33 cellular contexts compared by ENCODE assay signal in the genomic region with DNA sequence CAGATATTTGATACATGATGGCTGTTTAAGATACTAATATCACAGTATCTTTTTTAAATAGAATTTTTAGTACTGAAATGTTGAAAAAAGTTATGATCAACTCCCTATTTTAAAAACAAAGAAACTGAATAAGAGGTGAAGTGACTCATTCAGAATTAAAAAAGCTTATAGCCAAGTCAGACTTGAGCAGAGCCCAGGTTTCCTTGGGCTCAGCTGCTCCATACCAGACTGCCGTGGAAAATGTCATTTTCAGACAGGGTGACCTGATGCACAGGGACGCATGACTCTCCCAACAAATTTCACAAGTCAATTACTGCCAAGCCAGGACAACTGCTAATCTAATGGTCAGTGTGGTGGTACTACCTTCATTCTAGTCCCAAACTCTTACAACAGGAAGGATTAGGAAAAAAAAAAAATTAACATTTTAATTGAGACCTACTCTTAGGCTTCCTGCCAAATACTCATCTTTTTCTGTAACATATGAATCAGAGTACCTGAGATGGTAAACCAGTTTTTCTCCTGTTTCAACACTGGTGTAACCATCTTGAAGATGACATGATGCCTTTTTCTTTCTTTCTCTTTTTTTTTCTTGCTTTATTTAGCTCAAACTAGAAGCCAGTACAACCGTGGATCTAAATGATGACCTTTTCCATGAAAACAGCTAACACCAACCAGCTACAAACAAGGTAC. TPM values are rescaled to one million over a fixed set of nuclear protein-coding genes. Genes with fewer than 3 reads are reported as not detected.
DNase-seq lines count a peak whose midpoint lies in the region; ATAC-seq, FAIRE-seq and TF ChIP-seq lines count a peak whose summit lies in the region.
"Had no signal": no experiment of that assay in that cellular context is flagged by ENCODE, and none has a peak within 500 bp of the region (broad histone marks: within the 10 kb centered on the region; RNA-seq: fewer than 3 reads in every experiment).

No MANE protein-coding gene starts in this region.

- no peaks in the 10 kb centered on the region for H3K9me3 ChIP-seq in PC-9 (ENCODE audit: insufficient read depth, low read depth)
- H3K9me3 ChIP-seq: HAP-1, upper lobe of left lung had no signal

- H3K4me3 Mint-ChIP-seq in effector memory CD8-positive, alpha-beta T cell = no peak overlapping the region
- H3K4me3 Mint-ChIP-seq: activated naive CD8-positive, alpha-beta T cell treated with anti-CD3 and anti-CD28 coated beads, Interleukin-2, amount 50 U/mL, for 24 hours; activated T-cell treated with anti-CD3 and anti-CD28 coated beads, Interleukin-2, amount 50 U/mL, for 72 hours; CD8-positive, alpha-beta memory T cell; naive thymus-derived CD4-positive, alpha-beta T cell; stimulated activated naive B cell treated with anti-CD40 and anti-IgM and Interleukin-4, amounts not matched to agents 10 μg/mL and 1 μg/mL and 100 μg/mL, for 72 hours had no signal

- no peaks in the 10 kb centered on the region for H4K20me1 ChIP-seq in PC-9 (ENCODE audit: insufficient read depth)

- H3K4me3 ChIP-seq in PC-9 (no peak overlapping the region), bronchial epithelial cell (ENCODE audit: low read depth, low read length) (no peak overlapping the region), skin epidermis (no peak overlapping the region)
- H3K4me3 ChIP-seq: HAP-1, upper lobe of left lung had no signal

- H3K27me3 ChIP-seq in PC-9 (ENCODE audit: insufficient read depth, low read depth) (no peaks in the 10 kb centered on the region), bronchial epithelial cell (ENCODE audit: control insufficient read depth, insufficient read depth, low read length) (no peaks in the 10 kb centered on the region), foreskin keratinocyte (no peaks in the 10 kb centered on the region)
- H3K27me3 ChIP-seq: upper lobe of left lung had no signal

- peak overlapping the region; percentile 28; the same call in 1 of the 2 replicates for H3K4me2 ChIP-seq in PC-9

- peaks cover 5% of the 10 kb centered on the region; the same call in 1 of the 2 replicates for H3K79me2 ChIP-seq in PC-9 (ENCODE audit: low read depth)

- no TSS peak for BruUV-seq in PC-9 (replicated peaks; lab: Mats Ljungman, UMichigan)

- H3K36me3 ChIP-seq in PC-9 (ENCODE audit: low read depth) (no peaks in the 10 kb centered on the region), bronchial epithelial cell (ENCODE audit: control insufficient read depth, insufficient read depth, low read length) (no peaks in the 10 kb centered on the region)
- H3K36me3 ChIP-seq: HAP-1, upper lobe of left lung had no signal

- no peak for TF ChIP-seq CTCF in PC-9 (conservative IDR thresholded peaks at IDR 0.05)
- no peak for TF ChIP-seq CTCF in bronchial epithelial cell (IDR thresholded peaks at IDR 0.05; ENCODE audit: insufficient read depth, low read length, severe bottlenecking)
- TF ChIP-seq CTCF in foreskin keratinocyte (conservative IDR thresholded peaks at IDR 0.05) = no peak

- CTCF ChIA-PET in PC-9 (lab: Charles Lee) = no interaction called here

- H3K27ac Mint-ChIP-seq in effector memory CD8-positive, alpha-beta T cell = no peak overlapping the region
- H3K27ac Mint-ChIP-seq: activated naive CD8-positive, alpha-beta T cell treated with anti-CD3 and anti-CD28 coated beads, Interleukin-2, amount 50 U/mL, for 24 hours; activated T-cell treated with anti-CD3 and anti-CD28 coated beads, Interleukin-2, amount 50 U/mL, for 72 hours; CD8-positive, alpha-beta memory T cell; progenitor cell of endocrine pancreas; stimulated activated naive B cell treated with anti-CD40 and anti-IgM and Interleukin-4, amounts not matched to agents 10 μg/mL and 1 μg/mL and 100 μg/mL, for 72 hours had no signal

- POLR2A ChIA-PET in PC-9 (lab: Charles Lee; ENCODE audit: unreplicated experiment) = no interaction called here

- H3K9me2 ChIP-seq in PC-9 (ENCODE audit: insufficient read depth) = no peaks in the 10 kb centered on the region

- H3K27ac ChIP-seq in PC-9 (peak overlapping the region; percentile 54), foreskin keratinocyte (no peak overlapping the region), skin epidermis (peak overlapping the region in 18 of 21 experiments; percentile 12 to 81 (median 53))
- H3K27ac ChIP-seq: upper lobe of left lung had no signal

- no peak for FAIRE-seq in bronchial epithelial cell (lab: Jason Lieb, UNC)
- FAIRE-seq: kidney, TTC549 had no signal

- DNase-seq in PC-9 (peak in 1 of 2 experiments; percentile 65), bronchial epithelial cell (ENCODE audit: low read depth) (peak; percentile 79), foreskin keratinocyte (peak; percentile 39 to 71), NCI-H748 treated with DMSO at 0.1 percent for 48 hours (lab: John Stamatoyannopoulos, UW) (no peak), HPDE6-E6E7 (ENCODE audit: extremely low spot score) (no peak)
- DNase-seq in effector memory CD8-positive, alpha-beta T cell = no peak
- DNase-seq: activated CD4-positive, alpha-beta T cell treated with anti-CD3 and anti-CD28 coated beads, Interleukin-2, amount 50 U/mL, for 4 hours; activated naive CD8-positive, alpha-beta T cell treated with anti-CD3 and anti-CD28 coated beads, Interleukin-2, amount 50 U/mL, for 24 hours; activated T-cell treated with anti-CD3 and anti-CD28 coated beads, Interleukin-2, amount 50 U/mL, for 72 hours; CD8-positive, alpha-beta memory T cell; DMS 273 treated with DMSO at 0.1 percent for 48 hours; glutamatergic neuron; Karpas-422; kidney; midbrain; MV-4-11; naive thymus-derived CD4-positive, alpha-beta T cell; NCI-H1436 treated with DMSO at 0.1 percent for 48 hours; NCI-H345; NCI-H774; stimulated activated CD4-positive, alpha-beta T cell treated with anti-CD3 and anti-CD28 coated beads, Interleukin-15, amount 100 ng/mL, for 24 hours; stimulated activated naive B cell treated with anti-CD40 and anti-IgM and Interleukin-4, amounts not matched to agents 10 μg/mL and 1 μg/mL and 100 μg/mL, for 72 hours; substantia nigra; T-helper 1 cell; upper lobe of left lung had no signal

- H3K4me1 Mint-ChIP-seq in effector memory CD8-positive, alpha-beta T cell (ENCODE audit: low read depth in 2 of 2) = no peaks in the 10 kb centered on the region
- H3K4me1 Mint-ChIP-seq: activated naive CD8-positive, alpha-beta T cell treated with anti-CD3 and anti-CD28 coated beads, Interleukin-2, amount 50 U/mL, for 24 hours; CD8-positive, alpha-beta memory T cell had no signal

- ATAC-seq in foreskin keratinocyte (peak; percentile 51), GM21825 (IDR thresholded peaks at IDR 0.05; ENCODE audit: unreplicated experiment) (no peak)
- no peak for ATAC-seq in effector memory CD8-positive, alpha-beta T cell (replicated peaks)
- ATAC-seq: activated CD4-positive, CD25-positive, alpha-beta regulatory T cell treated with anti-CD3 and anti-CD28 coated beads, Interleukin-2, amount 50 U/mL, for 24 hours; activated naive CD8-positive, alpha-beta T cell treated with anti-CD3 and anti-CD28 coated beads, Interleukin-2, amount 50 U/mL, for 24 hours; activated T-cell treated with anti-CD3 and anti-CD28 coated beads, Interleukin-2, amount 50 U/mL, for 72 hours; naive thymus-derived CD4-positive, alpha-beta T cell; sciatic nerve; stimulated activated naive B cell treated with anti-CD40 and anti-IgM and Interleukin-4, amounts not matched to agents 10 μg/mL and 1 μg/mL and 100 μg/mL, for 72 hours had no signal

- H2AFZ ChIP-seq in PC-9 = no peak overlapping the region

- intact Hi-C loops in PC-9 (cut with micrococcal nuclease; ENCODE audit: unreplicated experiment) = no loop called here

- peaks cover 6% of the 10 kb centered on the region; the same call in 1 of the 2 replicates for H3F3A ChIP-seq in PC-9 (ENCODE audit: insufficient read depth, low read depth)

- H3K4me1 ChIP-seq in PC-9 (replicated peaks; ENCODE audit: insufficient read depth) (peaks cover 13% of the 10 kb centered on the region), foreskin keratinocyte (peaks cover 15% of the 10 kb centered on the region)
- H3K4me1 ChIP-seq: upper lobe of left lung had no signal

- H3K27me3 Mint-ChIP-seq in effector memory CD8-positive, alpha-beta T cell = peaks cover 37 to 66% of the 10 kb centered on the region in 2 donors

- no peaks in the 10 kb centered on the region for H3K9me3 Mint-ChIP-seq in effector memory CD8-positive, alpha-beta T cell
- H3K9me3 Mint-ChIP-seq: activated naive CD8-positive, alpha-beta T cell treated with anti-CD3 and anti-CD28 coated beads, Interleukin-2, amount 50 U/mL, for 24 hours; activated T-cell treated with anti-CD3 and anti-CD28 coated beads, Interleukin-2, amount 50 U/mL, for 72 hours; CD8-positive, alpha-beta memory T cell; naive thymus-derived CD4-positive, alpha-beta T cell; stimulated activated naive B cell treated with anti-CD40 and anti-IgM and Interleukin-4, amounts not matched to agents 10 μg/mL and 1 μg/mL and 100 μg/mL, for 72 hours had no signal

- H3K36me3 Mint-ChIP-seq in effector memory CD8-positive, alpha-beta T cell (ENCODE audit: insufficient read depth) = no peaks in the 10 kb centered on the region
- H3K36me3 Mint-ChIP-seq: CD8-positive, alpha-beta memory T cell; stimulated activated naive B cell treated with anti-CD40 and anti-IgM and Interleukin-4, amounts not matched to agents 10 μg/mL and 1 μg/mL and 100 μg/mL, for 72 hours had no signal

RNA-seq across cellular contexts. Expression of a gene that starts 30.6 kb away (rescaled TPM):
- total RNA-seq in PC-9 (2021) (13.5 and 16.3 TPM in 2 replicates), bronchial epithelial cell (18.7 and 20.6 TPM in 2 replicates), foreskin keratinocyte (2.2 and 2.8 TPM in 2 replicates)
- polyA plus RNA-seq in foreskin keratinocyte = 1.1 and 1.3 TPM in 2 replicates
- polyA plus RNA-seq: AG04450 had no signal

Comparison
In these comparisons a context has a peak if more than half of its experiments do, and no peak if none do; other contexts are left out.
1. DNase-seq: peak in bronchial epithelial cell (single experiment) and foreskin keratinocyte (2 of 2); none in effector memory CD8-positive, alpha-beta T cell (0 of 3), NCI-H748 treated with DMSO at 0.1 percent for 48 hours (single experiment) and HPDE6-E6E7 (single experiment).